8 cellular contexts compared by ENCODE assay signal in genomic region chr1:185315364-185316108, GRCh38. TPM values are rescaled to one million over a fixed set of nuclear protein-coding genes. Genes with fewer than 3 reads are reported as not detected.
DNase-seq lines count a peak whose midpoint lies in the region; FAIRE-seq and TF ChIP-seq lines count a peak whose summit lies in the region.

No MANE protein-coding gene starts in this region.

- peak overlapping the region; percentile 95 for H3K27ac ChIP-seq in RWPE1
- H3K27ac ChIP-seq in endodermal cell (ENCODE audit: low read depth, low read length), result no peak overlapping the region

- TF ChIP-seq CTCF in BE2C (IDR thresholded peaks at IDR 0.05; ENCODE audit: low read depth, low read length) (no peak), RWPE1 (conservative IDR thresholded peaks at IDR 0.05; ENCODE audit: low read depth) (no peak), endodermal cell (conservative IDR thresholded peaks at IDR 0.05) (no peak)

- peak overlapping the region; percentile 98 for H3K27ac Mint-ChIP-seq in endodermal cell

- peaks cover 14% of the 10 kb centered on the region for H3K36me3 Mint-ChIP-seq in endodermal cell (ENCODE audit: low read depth)

- no peaks in the 10 kb centered on the region for H3K27me3 ChIP-seq in BE2C
- H3K27me3 ChIP-seq in endodermal cell (ENCODE audit: control insufficient read depth, insufficient read depth, low read length, poor library complexity, severe bottlenecking), result no peaks in the 10 kb centered on the region
- no peaks in the 10 kb centered on the region for H3K27me3 ChIP-seq in neuron (ENCODE audit: insufficient read depth, low read length)

- CTCF ChIA-PET in RWPE1 (lab: Yijun Ruan, JAX), result interaction anchor here (0.6 to 1.6 kb wide), 2 partner anchors 275 to 280 kb away, joined by 3 to 12 read pairs; no protein-coding TSS in a partner anchor

- POLR2A ChIA-PET in RWPE1 (lab: Yijun Ruan, JAX; ENCODE audit: low non-redundant PET), result interaction anchor here (0.5 to 0.6 kb wide), 2 partner anchors 51 to 85 kb away, joined by 3 to 4 read pairs; no protein-coding TSS in a partner anchor

- FAIRE-seq in H54 (lab: Jason Lieb, UNC), result peak; percentile 15

- H3K4me1 ChIP-seq in BE2C, result no peaks in the 10 kb centered on the region; the same call in 1 of the 2 replicates
- peaks cover 9% of the 10 kb centered on the region for H3K4me1 ChIP-seq in endodermal cell (ENCODE audit: control insufficient read depth, insufficient read depth, low read length)
- H3K4me1 ChIP-seq in neuron (ENCODE audit: insufficient read depth, low read length), result peaks cover 45% of the 10 kb centered on the region

- DNase-seq in BE2C (no peak), H54 (ENCODE audit: insufficient read length, low spot score) (no peak), RWPE1 (ENCODE audit: low spot score) (no peak), endodermal cell (no peak), SIG-M5 (lab: John Stamatoyannopoulos, UW) (no peak), activated gamma-delta T cell (lab: John Stamatoyannopoulos, UW) (no peak), ecto neural progenitor cell (ENCODE audit: low spot score) (no peak)

- H3K9me3 ChIP-seq in BE2C (no peaks in the 10 kb centered on the region), endodermal cell (ENCODE audit: control insufficient read depth, low read length) (peaks cover 7% of the 10 kb centered on the region), neuron (ENCODE audit: low read length) (no peaks in the 10 kb centered on the region)

- WGBS in endodermal cell (ENCODE audit: insufficient coverage in 1 of 2, insufficient read length in 1 of 2), 2 experiments, result 3% methylated on average over 8 of the region's 8 CpGs

- H3K4me3 Mint-ChIP-seq in endodermal cell, result peak overlapping the region; percentile 96

- no peak for TF ChIP-seq POLR2A in H54 (IDR thresholded peaks at IDR 0.05; ENCODE audit: low read depth, low read length)

- H3K9ac ChIP-seq in endodermal cell (ENCODE audit: extremely low read depth, low read length, poor library complexity, severe bottlenecking), result peak overlapping the region; percentile 89

- no peak overlapping the region for H2AFZ ChIP-seq in neuron (ENCODE audit: low read depth, low read length)

- H3K27me3 Mint-ChIP-seq in endodermal cell (ENCODE audit: insufficient read depth), result peaks cover 1% of the 10 kb centered on the region

- H3K4me1 Mint-ChIP-seq in endodermal cell, result peaks cover 42% of the 10 kb centered on the region

- H3K4me3 ChIP-seq in BE2C (ENCODE audit: low read depth, low read length) (peak overlapping the region; percentile 78), endodermal cell (ENCODE audit: low read length) (peak overlapping the region; percentile 97), neuron (ENCODE audit: low read length) (peak overlapping the region; percentile 87)

- peaks cover under 1% of the 10 kb centered on the region for H3K9me3 Mint-ChIP-seq in endodermal cell

- H3K36me3 ChIP-seq in BE2C, result peaks cover 20% of the 10 kb centered on the region
- H3K36me3 ChIP-seq in endodermal cell (ENCODE audit: control insufficient read depth, insufficient read depth, low read length), result peaks cover 21% of the 10 kb centered on the region
- peaks cover 16% of the 10 kb centered on the region for H3K36me3 ChIP-seq in neuron (ENCODE audit: insufficient read depth, low read length)

RNA-seq across cellular contexts. Expression of gene IVNS1ABP, which starts 1.5 kb away (rescaled TPM):
- 20.2 TPM for polyA plus RNA-seq in BE2C (2012; ENCODE audit: insufficient read depth, insufficient read length, low read depth)
- total RNA-seq in endodermal cell, result 100 to 1,000 TPM; 122 to 163 TPM
- polyA plus RNA-seq in endodermal cell (2013, experiment 1 of 2), result 200 TPM
- polyA plus RNA-seq in endodermal cell (2013, experiment 2 of 2), result 179 TPM
